ENCODE assay signal across 30 cellular contexts in genomic region chr1:204782118-204782700, GRCh38.
A peak's percentile ranks its signal among the peaks of the same experiment; 100 is the strongest.
DNase-seq lines count a peak whose midpoint lies in the region; ATAC-seq and TF ChIP-seq lines count a peak whose summit lies in the region.
"Had no signal": no experiment of that assay in that cellular context is flagged by ENCODE, and none has a peak within 500 bp of the region (broad histone marks: within the 10 kb centered on the region; RNA-seq: fewer than 3 reads in every experiment).

No MANE protein-coding gene starts in this region.

- CTCF ChIA-PET in PC-3 (lab: Charles Lee) = no interaction called here

- H3K79me2 ChIP-seq in PC-3 (ENCODE audit: low read length) = no peaks in the 10 kb centered on the region

- H3K4me3 ChIP-seq in PC-3 (ENCODE audit: low read length) = no peak overlapping the region
- H3K4me3 ChIP-seq: left ventricle myocardium inferior, sigmoid colon, SJCRH30, suprapubic skin had no signal

- no peaks in the 10 kb centered on the region for H3K9me2 ChIP-seq in PC-3 (replicated peaks; ENCODE audit: low read length)

- DNase-seq in A172 (ENCODE audit: low spot score) (peak; percentile 49), GM04504 (ENCODE audit: low read depth) (peak; percentile 22), PC-3 (peak; percentile 60), fibroblast of peridontal ligament (ENCODE audit: extremely low read depth) (peak; percentile 21), SW480 (ENCODE audit: low spot score) (no peak), NCI-H2227 (lab: John Stamatoyannopoulos, UW; ENCODE audit: unreplicated experiment) (no peak), iPS-NIHi7 (ENCODE audit: extremely low spot score) (no peak)
- DNase-seq: activated CD4-positive, alpha-beta memory T cell treated with anti-CD3 and anti-CD28 coated beads, Interleukin-2, amount 10 ng/mL, durations not matched to agents 7 days and 5 days; activated CD8-positive, alpha-beta memory T cell treated with anti-CD3 and anti-CD28 coated beads, Interleukin-2, amount 50 U/mL, for 48 hours; BE2C; caudate nucleus; cortex of kidney; DMS153; effector memory CD8-positive, alpha-beta T cell; hypothalamus; left ventricle myocardium inferior; naive B cell; NCI-H1105 treated with DMSO at 0.1 percent for 48 hours; NCI-H1930; NCI-H526 treated with DMSO at 0.1 percent for 48 hours; sigmoid colon; SJCRH30; stimulated activated CD4-positive, alpha-beta T cell treated with anti-CD3 and anti-CD28 coated beads, Interleukin-4, amount 100 ng/mL, for 4 hours; stimulated activated naive B cell treated with anti-CD40 and anti-IgM and Interleukin-4, amounts not matched to agents 10 μg/mL and 1 μg/mL and 100 μg/mL, for 72 hours had no signal

- no peaks in the 10 kb centered on the region for H3K4me1 ChIP-seq in PC-3 (ENCODE audit: insufficient read depth, low read length)
- H3K4me1 ChIP-seq: BE2C, left ventricle myocardium inferior, sigmoid colon, SJCRH30, suprapubic skin had no signal

- H3K36me3 ChIP-seq in PC-3 (ENCODE audit: low read depth, low read length) = no peaks in the 10 kb centered on the region
- H3K36me3 ChIP-seq: BE2C, left ventricle myocardium inferior, neutrophil, sigmoid colon, SJCRH30, suprapubic skin had no signal

- BruUV-seq in PC-3 (replicated peaks; lab: Mats Ljungman, UMichigan) = no TSS peak

- no peak overlapping the region for H3K9ac ChIP-seq in PC-3 (ENCODE audit: low read length)

- no peak for TF ChIP-seq CTCF in PC-3 (conservative IDR thresholded peaks at IDR 0.05; ENCODE audit: low read depth, low read length)

- H3K27ac ChIP-seq in PC-3 (ENCODE audit: low read length) = no peak overlapping the region
- H3K27ac ChIP-seq: left ventricle myocardium inferior, neutrophil, sigmoid colon, SJCRH30, suprapubic skin had no signal

- no peak overlapping the region for H2AFZ ChIP-seq in PC-3 (ENCODE audit: low read length)

- H3K4me2 ChIP-seq in PC-3 (ENCODE audit: low read length) = no peak overlapping the region

- POLR2A ChIA-PET in PC-3 (lab: Charles Lee; ENCODE audit: unreplicated experiment) = no interaction called here

- intact Hi-C loops in PC-3 (cut with micrococcal nuclease) = no loop called here

- no peaks in the 10 kb centered on the region for H3K9me3 ChIP-seq in PC-3 (ENCODE audit: low read length)
- H3K9me3 ChIP-seq: BE2C, left ventricle myocardium inferior, neutrophil, sigmoid colon, suprapubic skin had no signal

- H3K27me3 ChIP-seq in PC-3 (ENCODE audit: low read length) = peaks cover 14% of the 10 kb centered on the region
- H3K27me3 ChIP-seq: BE2C, sigmoid colon, SJCRH30 had no signal

- peak; percentile 45; the same call in 1 of the 2 replicates for ATAC-seq in PC-3
- no peak for ATAC-seq in GM21529 (IDR thresholded peaks at IDR 0.05; ENCODE audit: unreplicated experiment)
- ATAC-seq: activated CD4-positive, CD25-positive, alpha-beta regulatory T cell treated with anti-CD3 and anti-CD28 coated beads, Interleukin-2, amount 50 U/mL, for 24 hours; activated naive CD4-positive, alpha-beta T cell treated with anti-CD3 and anti-CD28 coated beads, Interleukin-2, amount 50 U/mL, for 72 hours; activated T-helper 17 cell treated with anti-CD3 and anti-CD28 coated beads, Interleukin-2, amount 50 U/mL, for 72 hours; effector memory CD8-positive, alpha-beta T cell; stimulated activated naive B cell treated with anti-CD40 and anti-IgM and Interleukin-4, amounts not matched to agents 10 μg/mL and 1 μg/mL and 100 μg/mL, for 72 hours had no signal

- no peaks in the 10 kb centered on the region for H4K20me1 ChIP-seq in PC-3 (ENCODE audit: low read length)

- no peaks in the 10 kb centered on the region for H3F3A ChIP-seq in PC-3 (ENCODE audit: low read length, unreplicated experiment)

Comparison
In these comparisons a context has a peak if more than half of its experiments do, and no peak if none do; other contexts are left out.
1. DNase-seq: peak in A172 (single experiment), GM04504 (single experiment), PC-3 (single experiment) and fibroblast of peridontal ligament (single experiment); none in SW480 (single experiment), NCI-H2227 (single experiment) and iPS-NIHi7 (single experiment).